1 cellular context compared by ENCODE assay signal in genomic region chr1:64484651-64485050, GRCh38.
TF ChIP-seq lines count a peak whose summit lies in the region.

No MANE protein-coding gene starts in this region.

TF ChIP-seq in HepG2, 621 proteins besides CTCF, POLR2A, EP300 and RAD21 (continued from another document):
- TF ChIP-seq ZNF543 (CRISPR knock-in tag; IDR thresholded peaks at IDR 0.05) (no peak), CSRNP1 (CRISPR knock-in tag; IDR thresholded peaks at IDR 0.05) (no peak)
